In the genomic region with DNA sequence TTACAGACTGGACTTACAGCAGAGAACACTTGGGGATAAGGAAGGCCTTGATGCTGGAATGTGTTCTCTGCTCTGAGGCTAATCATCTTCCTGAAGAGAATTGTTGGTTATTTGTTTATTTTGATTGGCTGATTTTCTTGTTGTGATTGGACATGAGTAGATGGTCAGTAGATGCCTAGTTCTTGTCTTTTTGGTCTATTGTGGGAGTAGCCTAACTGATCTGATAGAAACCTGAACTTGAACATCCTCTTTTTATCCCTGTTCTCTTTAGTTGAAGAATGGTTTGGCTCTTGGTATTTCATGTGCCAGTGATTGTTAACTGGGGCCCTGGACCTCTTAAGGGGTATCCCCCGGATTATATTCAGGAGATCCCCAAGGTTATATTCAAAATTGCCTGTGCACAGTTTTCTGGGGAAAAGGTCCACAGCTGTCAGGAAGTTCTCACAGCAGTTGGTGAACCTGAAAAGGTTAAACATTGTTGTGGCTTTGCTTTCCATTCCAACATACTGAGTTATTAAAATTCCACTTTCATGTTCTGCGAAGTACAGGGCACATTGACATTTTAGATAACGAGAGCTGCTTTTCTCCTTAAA, we compare ENCODE assay signal across 12 cellular contexts. TPM values are rescaled to one million over a fixed set of nuclear protein-coding genes. Genes with fewer than 3 reads are reported as not detected.
DNase-seq lines count a peak whose midpoint lies in the region; ATAC-seq, FAIRE-seq and TF ChIP-seq lines count a peak whose summit lies in the region.
"Had no signal": no experiment of that assay in that cellular context is flagged by ENCODE, and none has a peak within 500 bp of the region (broad histone marks: within the 10 kb centered on the region; RNA-seq: fewer than 3 reads in every experiment).

No MANE protein-coding gene starts in this region.

- H3K9me3 ChIP-seq in HepG2 (ENCODE audit: low read length) (no peaks in the 10 kb centered on the region), right lobe of liver (no peaks in the 10 kb centered on the region), SJCRH30 (replicated peaks) (no peaks in the 10 kb centered on the region)
- H3K9me3 ChIP-seq in CD8-positive, alpha-beta memory T cell (ENCODE audit: low read length): no peaks in the 10 kb centered on the region
- H3K9me3 ChIP-seq: adrenal gland, neutrophil had no signal

- TF ChIP-seq POLR2A in HepG2 (IDR thresholded peaks at IDR 0.05; ENCODE audit: insufficient read depth in 1 of 2, low read depth in 2 of 2, low read length in 2 of 2): no peak
- no peak for TF ChIP-seq POLR2A in right lobe of liver (IDR thresholded peaks at IDR 0.05)

- H3K27me3 ChIP-seq in HepG2 (ENCODE audit: control insufficient read depth in 1 of 2, insufficient read depth in 2 of 2, low read length in 2 of 2): no peaks in the 10 kb centered on the region
- H3K27me3 ChIP-seq in right lobe of liver: no peaks in the 10 kb centered on the region
- H3K27me3 ChIP-seq in SJCRH30: no peaks in the 10 kb centered on the region
- H3K27me3 ChIP-seq in CD8-positive, alpha-beta memory T cell (ENCODE audit: insufficient read depth, low read length, poor library complexity, severe bottlenecking): no peaks in the 10 kb centered on the region
- H3K27me3 ChIP-seq: adrenal gland, neutrophil had no signal

- CTCF ChIA-PET in HepG2 (lab: Yijun Ruan, JAX; ENCODE audit: low intra/inter-chr PET ratio, low total read pairs): no interaction called here
- CTCF ChIA-PET in CD8-positive, alpha-beta memory T cell (lab: Charles Lee): no interaction called here

- no peaks in the 10 kb centered on the region for H3K36me3 Mint-ChIP-seq in effector memory CD8-positive, alpha-beta T cell (ENCODE audit: insufficient read depth)
- H3K36me3 Mint-ChIP-seq in CD8-positive, alpha-beta memory T cell: peaks cover 10 to 16% (median 14%) of the 10 kb centered on the region in 3 donors
- peaks cover 4% of the 10 kb centered on the region for H3K36me3 Mint-ChIP-seq in endothelial cell (ENCODE audit: low read depth, unreplicated experiment)

- no peaks in the 10 kb centered on the region for H3K9me3 Mint-ChIP-seq in effector memory CD8-positive, alpha-beta T cell
- no peaks in the 10 kb centered on the region for H3K9me3 Mint-ChIP-seq in CD8-positive, alpha-beta memory T cell
- no peaks in the 10 kb centered on the region for H3K9me3 Mint-ChIP-seq in endothelial cell (ENCODE audit: unreplicated experiment)

- BruUV-seq in HepG2 (replicated peaks; lab: Mats Ljungman, UMichigan): no TSS peak

- H3K36me3 ChIP-seq in HepG2 (replicated peaks in 1 of 2; ENCODE audit: control insufficient read depth in 1 of 2, insufficient read depth in 2 of 2, low read length in 2 of 2): 0 out of 5 replicates have a peak, but pooled peaks cover 0 to 3% of the 10 kb centered on the region in 2 experiments
- H3K36me3 ChIP-seq in right lobe of liver: no peaks in the 10 kb centered on the region
- 0 out of 2 replicates have a peak, but pooled peaks cover 5% of the 10 kb centered on the region for H3K36me3 ChIP-seq in SJCRH30
- peaks cover 6% of the 10 kb centered on the region for H3K36me3 ChIP-seq in CD8-positive, alpha-beta memory T cell (ENCODE audit: insufficient read depth, low read length)
- H3K36me3 ChIP-seq: adrenal gland, neutrophil had no signal

- no peaks in the 10 kb centered on the region for H4K20me1 ChIP-seq in HepG2 (ENCODE audit: insufficient read depth, low read length)

- H3K27ac ChIP-seq in HepG2 (ENCODE audit: extremely low read length, insufficient read depth, low read length): no peak overlapping the region
- no peak overlapping the region for H3K27ac ChIP-seq in right lobe of liver
- H3K27ac ChIP-seq in SJCRH30: peak overlapping the region; percentile 39
- no peak overlapping the region for H3K27ac ChIP-seq in CD8-positive, alpha-beta memory T cell (ENCODE audit: low read depth, low read length)
- H3K27ac ChIP-seq: adrenal gland, neutrophil had no signal

- H3K27ac Mint-ChIP-seq in effector memory CD8-positive, alpha-beta T cell: no peak overlapping the region
- no peak overlapping the region for H3K27ac Mint-ChIP-seq in CD8-positive, alpha-beta memory T cell
- no peak overlapping the region for H3K27ac Mint-ChIP-seq in endothelial cell (ENCODE audit: unreplicated experiment)
- H3K27ac Mint-ChIP-seq: B cell had no signal

- no peaks in the 10 kb centered on the region for H3K79me2 ChIP-seq in HepG2 (ENCODE audit: insufficient read depth, low read length)

- in situ Hi-C loops in HepG2 (cut with HindIII; ENCODE audit: extremely low pct_ligation_motif_present, low pct_unique_long_range_greater_than_20kb): loop anchor here (25.0 kb wide), 1 partner anchor 286 kb away; no protein-coding TSS in a partner anchor

- POLR2A ChIA-PET in HepG2 (lab: Yijun Ruan, JAX): interaction anchor here (1.0 kb wide), 1 partner anchor 14 kb away, joined by 4 read pairs; a partner anchor contains a TSS
- POLR2A ChIA-PET in CD8-positive, alpha-beta memory T cell (lab: Charles Lee): no interaction called here

- H3K4me3 ChIP-seq in HepG2 (replicated peaks in 1 of 3; ENCODE audit: insufficient read depth in 1 of 3, low read depth in 2 of 3, low read length in 3 of 3) (no peak overlapping the region), right lobe of liver (no peak overlapping the region), SJCRH30 (no peak overlapping the region), fibroblast of villous mesenchyme (ENCODE audit: low read depth, low read length) (no peak overlapping the region)
- H3K4me3 ChIP-seq in CD8-positive, alpha-beta memory T cell (ENCODE audit: low read length): no peak overlapping the region
- H3K4me3 ChIP-seq: adrenal gland had no signal

- no peak for FAIRE-seq in HepG2 (lab: Jason Lieb, UNC)

- intact Hi-C loops in HepG2 (cut with micrococcal nuclease; ENCODE audit: unreplicated experiment): no loop called here
- intact Hi-C loops in right lobe of liver (cut with DNase I): no loop called here

- no peak overlapping the region for H2AFZ ChIP-seq in HepG2 (ENCODE audit: low read length)

- H3K4me1 ChIP-seq in HepG2 (ENCODE audit: insufficient read depth, low read length) (peaks cover 15% of the 10 kb centered on the region), right lobe of liver (no peaks in the 10 kb centered on the region), SJCRH30 (peaks cover 16% of the 10 kb centered on the region)
- no peaks in the 10 kb centered on the region for H3K4me1 ChIP-seq in CD8-positive, alpha-beta memory T cell (ENCODE audit: insufficient read depth, low read length)
- H3K4me1 ChIP-seq: adrenal gland had no signal

- TF ChIP-seq EP300 in HepG2 (IDR thresholded peaks at IDR 0.05; ENCODE audit: low read depth in 2 of 2, low read length in 2 of 2): no peak
- TF ChIP-seq EP300 in HepG2 (CRISPR knock-in tag; IDR thresholded peaks at IDR 0.05; ENCODE audit: borderline replicate concordance): no peak

- 75% methylated on average over 3 of the region's 3 CpGs for WGBS in HepG2 (ENCODE audit: low lambda C conversion rate)
- WGBS in right lobe of liver (ENCODE audit: insufficient coverage, low coverage, low lambda C conversion rate, missing lambda C conversion rate): 65% methylated on average over 3 of the region's 3 CpGs

- H3K9ac ChIP-seq in HepG2 (ENCODE audit: insufficient read depth, low read depth, low read length): no peak overlapping the region

- ATAC-seq in HepG2: no peak
- ATAC-seq in right lobe of liver: no peak
- ATAC-seq in effector memory CD8-positive, alpha-beta T cell (replicated peaks): no peak

- no peak for TF ChIP-seq RAD21 in HepG2 (CRISPR knock-in tag; IDR thresholded peaks at IDR 0.05)

- no peak overlapping the region for H3K4me2 ChIP-seq in HepG2 (ENCODE audit: low read depth, low read length)

- H3K4me3 Mint-ChIP-seq in effector memory CD8-positive, alpha-beta T cell: no peak overlapping the region
- no peak overlapping the region for H3K4me3 Mint-ChIP-seq in CD8-positive, alpha-beta memory T cell
- H3K4me3 Mint-ChIP-seq in endothelial cell (ENCODE audit: unreplicated experiment): no peak overlapping the region
- H3K4me3 Mint-ChIP-seq: B cell had no signal

- TF ChIP-seq CTCF in HepG2 (CRISPR knock-in tag; IDR thresholded peaks at IDR 0.05): no peak
- no peak for TF ChIP-seq CTCF in right lobe of liver (IDR thresholded peaks at IDR 0.05)
- TF ChIP-seq CTCF in fibroblast of villous mesenchyme (IDR thresholded peaks at IDR 0.05; ENCODE audit: insufficient read depth, low read depth, low read length): no peak
- no peak for TF ChIP-seq CTCF in endothelial cell (IDR thresholded peaks at IDR 0.05; ENCODE audit: unreplicated experiment)

- DNase-seq in HepG2 (ENCODE audit: low spot score) (no peak), right lobe of liver (no peak), SJCRH30 (peak; percentile 25 to 52), fibroblast of villous mesenchyme (ENCODE audit: low read depth) (peak; percentile 40), NCI-H187 (lab: John Stamatoyannopoulos, UW) (no peak), endothelial cell (ENCODE audit: low spot score) (no peak)
- DNase-seq in effector memory CD8-positive, alpha-beta T cell: no peak
- no peak for DNase-seq in CD8-positive, alpha-beta memory T cell
- DNase-seq: adrenal gland, hypothalamus had no signal

- no peaks in the 10 kb centered on the region for H3K27me3 Mint-ChIP-seq in effector memory CD8-positive, alpha-beta T cell
- no peaks in the 10 kb centered on the region for H3K27me3 Mint-ChIP-seq in CD8-positive, alpha-beta memory T cell
- no peaks in the 10 kb centered on the region for H3K27me3 Mint-ChIP-seq in endothelial cell (ENCODE audit: unreplicated experiment)
- H3K27me3 Mint-ChIP-seq: B cell had no signal

- peaks cover 0 to 15% of the 10 kb centered on the region in 2 donors for H3K4me1 Mint-ChIP-seq in effector memory CD8-positive, alpha-beta T cell (ENCODE audit: low read depth in 2 of 2)
- H3K4me1 Mint-ChIP-seq in CD8-positive, alpha-beta memory T cell: peaks cover 6 to 18% (median 7%) of the 10 kb centered on the region in 3 donors
- peaks cover 5% of the 10 kb centered on the region for H3K4me1 Mint-ChIP-seq in endothelial cell (ENCODE audit: unreplicated experiment)
- H3K4me1 Mint-ChIP-seq: B cell had no signal

RNA-seq across cellular contexts. Expression of a gene that starts 13.6 kb away (rescaled TPM):
- 8.0 and 9.4 TPM in 2 replicates for total RNA-seq in HepG2 (2016; rRNA removed; fragmentation: Illumina TruSeq; extraction: Trizol)
- 1.2 and 1.9 TPM in 2 replicates for total RNA-seq in HepG2 (2016; cell fraction: cytosol; rRNA removed; fragmentation: Illumina TruSeq; extraction: Trizol; ENCODE audit: low read depth)
- 7.9 and 10.3 TPM in 2 replicates for total RNA-seq in HepG2 (2016; cell fraction: insoluble cytoplasmic fraction; rRNA removed; fragmentation: Illumina TruSeq; extraction: Trizol)
- total RNA-seq in HepG2 (2016; cell fraction: membrane; rRNA removed; fragmentation: Illumina TruSeq; extraction: Trizol): 4.9 and 5.4 TPM in 2 replicates
- total RNA-seq in HepG2 (2016; cell fraction: nucleus; rRNA removed; fragmentation: Illumina TruSeq; extraction: Trizol): 8.5 and 9.5 TPM in 2 replicates
- polyA plus RNA-seq in HepG2 (2011; rRNA removed): 6.6 and 7.1 TPM in 2 replicates
- polyA plus RNA-seq in HepG2 (2011; cell fraction: cytosol; rRNA removed): 5.3 and 6.0 TPM in 2 replicates
- 2.3 and 3.0 TPM in 2 replicates for polyA plus RNA-seq in HepG2 (2011; cell fraction: nucleus; rRNA removed)
- polyA plus RNA-seq in HepG2 (2012): 5.4 and 6.3 TPM in 2 replicates
- 1.3 and 1.9 TPM in 2 replicates for polyA plus RNA-seq in HepG2 (2016; cell fraction: cytosol; fragmentation: Illumina TruSeq; extraction: Trizol; ENCODE audit: low read depth)
- polyA plus RNA-seq in HepG2 (2016; cell fraction: insoluble cytoplasmic fraction; fragmentation: Illumina TruSeq; extraction: Trizol; ENCODE audit: low read depth): 6.9 and 7.7 TPM in 2 replicates
- 3.9 and 4.1 TPM in 2 replicates for polyA plus RNA-seq in HepG2 (2016; cell fraction: membrane; fragmentation: Illumina TruSeq; extraction: Trizol; ENCODE audit: low read depth)
- 10.5 and 12.3 TPM in 2 replicates for polyA plus RNA-seq in HepG2 (2016; cell fraction: nucleus; fragmentation: Illumina TruSeq; extraction: Trizol; ENCODE audit: insufficient read depth, low read depth)
- 24.6 and 30.8 TPM in 2 replicates for polyA minus RNA-seq in HepG2 (2011; rRNA and poly(A)+ RNA removed; ENCODE audit: low replicate concordance)
- polyA minus RNA-seq in HepG2 (2011; cell fraction: cytosol; rRNA and poly(A)+ RNA removed): 9.4 and 13.4 TPM in 2 replicates
- 4.5 and 6.8 TPM in 2 replicates for polyA minus RNA-seq in HepG2 (2011; cell fraction: nucleus; rRNA and poly(A)+ RNA removed)
- total RNA-seq in right lobe of liver: 10 to 100 TPM in 1 of 6 experiments, 1 to 10 TPM in 5; 3.7 to 11.3 (median 5.9) TPM
- 33.9 and 39.4 TPM in 2 replicates for total RNA-seq in SJCRH30 (2014; rRNA removed; shearing (Covaris generic))
- 118 and 181 TPM in 2 replicates for total RNA-seq in fibroblast of villous mesenchyme
- 10 to 100 TPM; 13.1 to 14.2 TPM for total RNA-seq in CD8-positive, alpha-beta memory T cell
- polyA plus RNA-seq in CD8-positive, alpha-beta memory T cell: 4.9 TPM
- total RNA-seq in endothelial cell (ENCODE audit: unreplicated experiment): 20.0 TPM

Comparison
In these comparisons a context has a peak if more than half of its experiments do, and no peak if none do; other contexts are left out.
1. DNase-seq: peak in SJCRH30 (2 of 2) and fibroblast of villous mesenchyme (single experiment); none in HepG2 (single experiment), right lobe of liver (0 of 3), effector memory CD8-positive, alpha-beta T cell (0 of 3), NCI-H187 (0 of 2), CD8-positive, alpha-beta memory T cell (0 of 5) and endothelial cell (single experiment).